Comparison of ENCODE assay signal across 16 cellular contexts in the genomic region with DNA sequence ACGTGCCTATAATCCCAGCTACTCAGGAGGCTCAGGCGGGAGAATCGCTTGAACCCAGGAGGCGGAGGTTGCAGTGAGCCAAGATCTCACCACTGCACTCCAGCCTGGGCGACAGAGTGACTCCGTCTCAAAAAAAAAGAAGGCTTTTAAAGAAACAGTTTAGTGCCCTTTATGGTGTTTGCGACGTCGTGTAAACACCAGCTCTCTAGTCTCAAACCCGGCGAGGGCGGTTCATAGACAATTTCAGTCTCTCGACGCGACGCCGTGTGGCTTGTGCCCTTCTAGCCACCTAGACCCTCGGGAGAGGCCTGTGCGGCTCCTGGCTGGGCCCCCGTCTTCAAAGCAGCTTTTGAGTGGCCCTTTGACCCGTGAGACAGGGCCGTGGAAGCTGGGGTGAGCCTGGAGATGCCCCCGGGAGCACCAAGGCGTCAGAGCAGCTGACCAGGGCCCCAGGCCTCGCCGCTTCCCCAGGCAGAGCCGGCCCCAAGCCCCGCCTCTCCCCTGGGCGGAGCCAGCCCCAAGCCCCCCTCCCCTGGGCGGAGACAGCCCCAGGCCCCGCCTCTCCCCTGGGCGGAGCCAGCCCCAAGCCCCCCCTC. TPM values are rescaled to one million over a fixed set of nuclear protein-coding genes. Genes with fewer than 3 reads are reported as not detected.
A peak's percentile ranks its signal among the peaks of the same experiment; 100 is the strongest.
DNase-seq lines count a peak whose midpoint lies in the region; ATAC-seq, FAIRE-seq and TF ChIP-seq lines count a peak whose summit lies in the region.
"Had no signal": no experiment of that assay in that cellular context is flagged by ENCODE, and none has a peak within 500 bp of the region (broad histone marks: within the 10 kb centered on the region; RNA-seq: fewer than 3 reads in every experiment).

No MANE protein-coding gene starts in this region.

- intact Hi-C loops in kidney (cut with DNase I), result no loop called here

- FAIRE-seq in kidney (lab: Jason Lieb, UNC), result no peak

- H3K9ac ChIP-seq in kidney (ENCODE audit: low read length in 2 of 2), result no peak overlapping the region
- H3K9ac ChIP-seq: parathyroid adenoma had no signal

- TF ChIP-seq CTCF in kidney (IDR thresholded peaks at IDR 0.05; ENCODE audit: borderline replicate concordance, extremely low read depth, insufficient read depth), result no peak

- no peaks in the 10 kb centered on the region for H3K9me3 ChIP-seq in kidney (ENCODE audit: control insufficient read depth in 1 of 2, low read length in 2 of 2)
- H3K9me3 ChIP-seq: mucosa of descending colon had no signal

- DNase-seq in activated CD4-positive, alpha-beta T cell treated with anti-CD3 and anti-CD28 coated beads for 48 hours, result peak; percentile 40
- no peak for DNase-seq in activated CD4-positive, alpha-beta T cell treated with anti-CD3 and anti-CD28 coated beads for 1 hour
- DNase-seq in RKO (ENCODE audit: low spot score), result peak; percentile 57
- DNase-seq in kidney, result peak; percentile 80
- no peak for DNase-seq in Kasumi-1 (lab: John Stamatoyannopoulos, UW)
- DNase-seq: activated T-cell treated with anti-CD3 and anti-CD28 coated beads, Interleukin-2, amount 50 U/mL, for 24 hours; Calu3; NCI-H1436 treated with DMSO at 0.1 percent for 48 hours; NCI-H524; SHP77 treated with DMSO at 0.1 percent for 48 hours; stimulated activated CD4-positive, alpha-beta T cell treated with anti-CD3 and anti-CD28 coated beads, Interleukin-15, amount 100 ng/mL, for 24 hours had no signal

- no peaks in the 10 kb centered on the region for H3K36me3 ChIP-seq in kidney (ENCODE audit: control insufficient read depth in 1 of 2, insufficient read depth in 2 of 2, low read length in 2 of 2)

- H3K4me1 ChIP-seq in kidney (ENCODE audit: control insufficient read depth in 1 of 2, insufficient read depth in 1 of 2, low read depth in 1 of 2, low read length in 2 of 2), result peaks cover 3 to 5% of the 10 kb centered on the region in 2 donors
- H3K4me1 ChIP-seq: parathyroid adenoma had no signal

- H3K27ac ChIP-seq in kidney (ENCODE audit: low read depth in 2 of 2, low read length in 2 of 2), result no peak overlapping the region
- H3K27ac ChIP-seq: parathyroid adenoma had no signal

- no peak overlapping the region for H3K4me3 ChIP-seq in kidney (ENCODE audit: low read length in 2 of 2)
- H3K4me3 ChIP-seq: mucosa of descending colon had no signal

- ATAC-seq in HG02678 (IDR thresholded peaks at IDR 0.05; ENCODE audit: unreplicated experiment), result no peak
- ATAC-seq: mucosa of descending colon had no signal

RNA-seq across cellular contexts. Expression of a gene that starts 5.0 kb away (rescaled TPM):
- total RNA-seq in kidney, result 0.50 TPM
- polyA plus RNA-seq in kidney (ENCODE audit: insufficient read depth, low read depth, low replicate concordance), result 0.77 TPM
- total RNA-seq: dermis microvascular lymphatic vessel endothelial cell had no signal

RNA-seq across cellular contexts. Expression of a gene that starts 16.1 kb away (rescaled TPM):
- 23.1 TPM for total RNA-seq in kidney
- polyA plus RNA-seq in kidney (ENCODE audit: insufficient read depth, low read depth, low replicate concordance), result 17.9 TPM

RNA-seq across cellular contexts. Expression of a gene that starts 30.4 kb away (rescaled TPM):
- total RNA-seq in kidney, result 24.4 TPM
- 10.7 TPM for polyA plus RNA-seq in kidney (ENCODE audit: insufficient read depth, low read depth, low replicate concordance)
- polyA plus RNA-seq: IgD-negative memory B cell had no signal

RNA-seq across cellular contexts. Expression of a gene that starts 40.3 kb away (rescaled TPM):
- total RNA-seq in kidney, result 33.8 TPM
- polyA plus RNA-seq in kidney (ENCODE audit: insufficient read depth, low read depth, low replicate concordance), result 72.3 TPM

RNA-seq across cellular contexts. Expression of a gene that starts 52.6 kb away (rescaled TPM):
- total RNA-seq in kidney, result 2.8 TPM
- not detected for polyA plus RNA-seq in kidney (ENCODE audit: insufficient read depth, low read depth, low replicate concordance)
- total RNA-seq: Calu3, dermis microvascular lymphatic vessel endothelial cell had no signal

Comparison
In these comparisons a context has a peak if more than half of its experiments do, and no peak if none do; other contexts are left out.
1. DNase-seq: peak in activated CD4-positive, alpha-beta T cell treated with anti-CD3 and anti-CD28 coated beads for 48 hours (single experiment), RKO (single experiment) and kidney (single experiment); none in activated CD4-positive, alpha-beta T cell treated with anti-CD3 and anti-CD28 coated beads for 1 hour (single experiment) and Kasumi-1 (0 of 2).